ENCODE assay signal across 31 cellular contexts in the genomic region with DNA sequence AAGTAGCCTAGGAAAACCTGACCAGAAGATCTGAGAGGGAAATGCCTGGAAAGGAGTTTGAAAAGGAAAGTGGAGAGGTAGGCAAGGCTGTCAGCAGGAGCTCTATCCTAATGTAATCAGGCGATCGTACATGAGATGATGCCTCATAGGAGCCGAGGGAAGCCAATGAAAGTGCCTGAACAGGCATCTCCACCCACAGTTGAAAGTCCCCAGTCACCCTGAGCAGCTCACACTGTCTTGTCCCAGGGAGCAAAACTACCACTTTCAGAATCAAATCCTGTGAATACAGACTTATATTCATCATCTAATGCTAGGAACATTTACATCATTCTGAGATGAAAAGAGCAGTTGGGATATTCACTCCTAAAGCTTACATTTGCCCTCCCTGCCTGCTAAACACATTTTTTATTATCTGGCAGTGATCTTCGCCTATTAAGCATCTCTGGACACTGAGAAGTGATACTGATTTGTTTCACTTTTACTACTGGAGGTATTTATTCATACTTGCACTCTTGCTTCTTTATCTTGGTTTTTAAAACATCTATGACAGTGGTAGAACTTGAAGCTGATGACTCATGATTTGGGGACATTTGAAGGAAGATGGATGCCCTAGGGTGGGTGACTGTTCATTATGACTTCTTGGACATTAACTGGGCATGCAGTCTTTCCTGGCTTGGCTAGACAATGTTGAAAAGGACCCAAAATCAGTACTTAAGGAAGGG.
"Had no signal": no experiment of that assay in that cellular context is flagged by ENCODE, and none has a peak within 500 bp of the region (broad histone marks: within the 10 kb centered on the region; RNA-seq: fewer than 3 reads in every experiment).

No MANE protein-coding gene starts in this region.

- H3K27me3 ChIP-seq: esophagus squamous epithelium, pancreas, uterus had no signal

- H3K9me3 ChIP-seq: esophagus squamous epithelium, heart right ventricle, lower lobe of right lung, pancreas, prostate gland, thoracic aorta, uterus had no signal

- H3K4me3 Mint-ChIP-seq: activated naive CD8-positive, alpha-beta T cell; central memory CD8-positive, alpha-beta T cell; naive thymus-derived CD8-positive, alpha-beta T cell; neural crest cell; stimulated activated effector memory CD8-positive, alpha-beta T cell treated with anti-CD3 and anti-CD28 coated beads, Interleukin-12 subunit alpha, Interleukin-12 subunit beta, amount 100 ng/mL, for 72 hours; stimulated activated naive CD8-positive, alpha-beta T cell treated with anti-CD3 and anti-CD28 coated beads, Interleukin-15, Interleukin-2, amounts not matched to agents 100 ng/mL and 50 ng/mL, for 24 hours had no signal

- H3K36me3 Mint-ChIP-seq: activated naive CD8-positive, alpha-beta T cell; naive thymus-derived CD8-positive, alpha-beta T cell; stimulated activated effector memory CD8-positive, alpha-beta T cell treated with anti-CD3 and anti-CD28 coated beads, Interleukin-12 subunit alpha, Interleukin-12 subunit beta, amount 100 ng/mL, for 72 hours had no signal

- H3K4me3 ChIP-seq: esophagus squamous epithelium, heart right ventricle, lower lobe of right lung, pancreas, prostate gland, skin epidermis, thoracic aorta, uterus had no signal

- H3K27ac ChIP-seq: epithelial cell of prostate, esophagus squamous epithelium, heart right ventricle, lower lobe of right lung, pancreas, prostate gland, skin epidermis, thoracic aorta, uterus had no signal

- H3K4me1 Mint-ChIP-seq: central memory CD8-positive, alpha-beta T cell; naive thymus-derived CD8-positive, alpha-beta T cell; neural crest cell; stimulated activated effector memory CD8-positive, alpha-beta T cell treated with anti-CD3 and anti-CD28 coated beads, Interleukin-12 subunit alpha, Interleukin-12 subunit beta, amount 100 ng/mL, for 72 hours had no signal

- H3K27me3 Mint-ChIP-seq: central memory CD8-positive, alpha-beta T cell; stimulated activated naive CD8-positive, alpha-beta T cell treated with anti-CD3 and anti-CD28 coated beads, Interleukin-15, Interleukin-2, amounts not matched to agents 100 ng/mL and 50 ng/mL, for 24 hours had no signal

- H3K36me3 ChIP-seq: esophagus squamous epithelium, heart right ventricle, lower lobe of right lung, pancreas, prostate gland, thoracic aorta, uterus had no signal

- H3K27ac Mint-ChIP-seq: activated naive CD8-positive, alpha-beta T cell; stimulated activated effector memory CD8-positive, alpha-beta T cell treated with anti-CD3 and anti-CD28 coated beads, Interleukin-12 subunit alpha, Interleukin-12 subunit beta, amount 100 ng/mL, for 72 hours; stimulated activated naive CD8-positive, alpha-beta T cell treated with anti-CD3 and anti-CD28 coated beads, Interleukin-15, Interleukin-2, amounts not matched to agents 100 ng/mL and 50 ng/mL, for 24 hours had no signal

- H3K9me3 Mint-ChIP-seq: neural crest cell had no signal

- ATAC-seq: heart right ventricle; lower lobe of right lung; naive thymus-derived CD8-positive, alpha-beta T cell; pancreas; sciatic nerve; stimulated activated effector memory CD8-positive, alpha-beta T cell treated with anti-CD3 and anti-CD28 coated beads, Interleukin-12 subunit alpha, Interleukin-12 subunit beta, amount 100 ng/mL, for 72 hours had no signal

- H3K4me1 ChIP-seq: esophagus squamous epithelium, heart right ventricle, lower lobe of right lung, pancreas, prostate gland, uterus had no signal

- DNase-seq: activated CD4-positive, alpha-beta T cell treated with anti-CD3 and anti-CD28 coated beads for 48 hours; activated CD4-positive, alpha-beta T cell treated with anti-CD3 and anti-CD28 coated beads, Interleukin-2, amount 50 U/mL, for 48 hours; activated CD8-positive, alpha-beta memory T cell treated with anti-CD3 and anti-CD28 coated beads for 24 hours; activated effector memory CD4-positive, alpha-beta T cell treated with Interleukin-2 at 50 U/mL for 16 hours; activated naive CD4-positive, alpha-beta T cell treated with Interleukin-2 at 50 U/mL for 16 hours; anterior cingulate cortex; dermis blood vessel endothelial cell; effector CD8-positive, alpha-beta T cell; esophagus squamous epithelium; foreskin melanocyte; heart right ventricle; lower lobe of right lung; mesenchymal stem cell; naive thymus-derived CD8-positive, alpha-beta T cell; nucleus accumbens; pancreas; retina; stimulated activated CD4-positive, alpha-beta T cell treated with anti-CD3 and anti-CD28 coated beads, Interleukin-12 subunit alpha, Interleukin-12 subunit beta, amount 100 ng/mL, for 4 hours; stimulated activated CD4-positive, alpha-beta T cell treated with anti-CD3 and anti-CD28 coated beads, Interleukin-4, amount 100 ng/mL, for 24 hours; trophoblast cell; uterus had no signal
